ENCODE assay signal across 8 cellular contexts in genomic region chr12:122265931-122266771, GRCh38. TPM values are rescaled to one million over a fixed set of nuclear protein-coding genes. Genes with fewer than 3 reads are reported as not detected.
A peak's percentile ranks its signal among the peaks of the same experiment; 100 is the strongest.
DNase-seq lines count a peak whose midpoint lies in the region; ATAC-seq and TF ChIP-seq lines count a peak whose summit lies in the region.

Gene VPS33A (minus strand): TSS chr12:122266494. CDS start chr12:122266408, 86 bp downstream.

- no peaks in the 10 kb centered on the region for H4K20me1 ChIP-seq in PC-9 (ENCODE audit: insufficient read depth)

- H3K79me2 ChIP-seq in PC-9 (ENCODE audit: low read depth): peaks cover 16% of the 10 kb centered on the region

- H3K9me3 ChIP-seq in PC-9 (ENCODE audit: insufficient read depth, low read depth): no peaks in the 10 kb centered on the region
- no peaks in the 10 kb centered on the region for H3K9me3 ChIP-seq in mucosa of descending colon

- H3K9me2 ChIP-seq in PC-9 (ENCODE audit: insufficient read depth): no peaks in the 10 kb centered on the region

- peak within 1 kb of the TSS; percentile 80 for H3K27ac ChIP-seq in PC-9

- H2AFZ ChIP-seq in PC-9: peak within 1 kb of the TSS; percentile 100

- peaks cover 3% of the 10 kb centered on the region; the same call in 1 of the 2 replicates for H3K4me1 ChIP-seq in PC-9 (replicated peaks; ENCODE audit: insufficient read depth)
- H3K4me1 ChIP-seq in mucosa of descending colon (ENCODE audit: low read depth): peaks cover 5% of the 10 kb centered on the region

- DNase-seq in DMS153 treated with DMSO at 0.1 percent for 48 hours (lab: John Stamatoyannopoulos, UW; ENCODE audit: unreplicated experiment) (peak; percentile 81), KBM-7 (peak; percentile 97), PC-9 (peak; percentile 91 to 95), epithelial cell of proximal tubule (ENCODE audit: low read depth) (peak; percentile 73), mucosa of descending colon (peak; percentile 97 to 99 (median 97))
- DNase-seq in activated T-cell treated with anti-CD3 and anti-CD28 coated beads, Interleukin-2, amount 50 U/mL, for 1 hour: peak; percentile 90
- peak; percentile 79 to 88 for DNase-seq in stimulated activated CD8-positive, alpha-beta memory T cell treated with anti-CD3 and anti-CD28 coated beads, Interleukin-4, amount 100 ng/mL, for 1 hour (ENCODE audit: low read depth in 2 of 2, low spot score in 1 of 2)

- BruUV-seq in PC-9 (replicated peaks; lab: Mats Ljungman, UMichigan): TSS peak; percentile 54

- peak within 1 kb of the TSS; percentile 92 for H3K4me2 ChIP-seq in PC-9

- H3F3A ChIP-seq in PC-9 (ENCODE audit: insufficient read depth, low read depth): peaks cover 24% of the 10 kb centered on the region

- CTCF ChIA-PET in PC-9 (lab: Charles Lee): interaction anchor here (0.7 kb wide), 1 partner anchor 100 kb away, joined by 6 read pairs; no protein-coding TSS in a partner anchor

- ATAC-seq in GM21717 (IDR thresholded peaks at IDR 0.05; ENCODE audit: unreplicated experiment) (peak; percentile 74), mucosa of descending colon (peak; percentile 96)

- POLR2A ChIA-PET in PC-9 (lab: Charles Lee; ENCODE audit: unreplicated experiment): interaction anchor here (0.5 to 0.7 kb wide), 3 partner anchors 23 to 463 kb away, joined by 4 to 7 read pairs (median 4); no protein-coding TSS in a partner anchor

- H3K36me3 ChIP-seq in PC-9 (ENCODE audit: low read depth) (no peaks in the 10 kb centered on the region), mucosa of descending colon (ENCODE audit: low read depth) (no peaks in the 10 kb centered on the region)

- H3K4me3 ChIP-seq in PC-9: peak within 1 kb of the TSS; percentile 93
- H3K4me3 ChIP-seq in epithelial cell of proximal tubule (ENCODE audit: low read depth, low read length): peak within 1 kb of the TSS; percentile 98
- peak within 1 kb of the TSS; percentile 86 for H3K4me3 ChIP-seq in mucosa of descending colon

- no peaks in the 10 kb centered on the region for H3K27me3 ChIP-seq in PC-9 (ENCODE audit: insufficient read depth, low read depth)

- in situ Hi-C loops in KBM-7 (cut with MboI; ENCODE audit: low pct_unique_long_range_greater_than_20kb, low sequenced_read_pairs): no loop called here

- TF ChIP-seq CTCF in PC-9 (conservative IDR thresholded peaks at IDR 0.05) (no peak), epithelial cell of proximal tubule (conservative IDR thresholded peaks at IDR 0.05; ENCODE audit: low read depth, low read length) (no peak), mucosa of descending colon (IDR thresholded peaks at IDR 0.05) (no peak)

- intact Hi-C loops in PC-9 (cut with micrococcal nuclease; ENCODE audit: unreplicated experiment) (loop anchor here (1.0 to 5.0 kb wide), 4 partner anchors 40 to 684 kb away; partner anchors contain the start of genes DIABLO and KDM2B), mucosa of descending colon (cut with DNase I, micrococcal nuclease) (no loop called here)

RNA-seq across cellular contexts. Expression of gene VPS33A, which starts in this region (rescaled TPM):
- total RNA-seq in PC-9 (2021) (18.1 and 20.2 TPM in 2 replicates), epithelial cell of proximal tubule (15.1 and 23.4 TPM in 2 replicates), mucosa of descending colon (10 to 100 TPM; 19.5 to 22.8 (median 22.4) TPM)

Comparison
In these comparisons a context has a peak if more than half of its experiments do, and no peak if none do; other contexts are left out.
1. Peak in every context shown above with its lines: DNase-seq, ATAC-seq, H3K4me3 ChIP-seq and H3K27ac ChIP-seq.